In the genomic region with DNA sequence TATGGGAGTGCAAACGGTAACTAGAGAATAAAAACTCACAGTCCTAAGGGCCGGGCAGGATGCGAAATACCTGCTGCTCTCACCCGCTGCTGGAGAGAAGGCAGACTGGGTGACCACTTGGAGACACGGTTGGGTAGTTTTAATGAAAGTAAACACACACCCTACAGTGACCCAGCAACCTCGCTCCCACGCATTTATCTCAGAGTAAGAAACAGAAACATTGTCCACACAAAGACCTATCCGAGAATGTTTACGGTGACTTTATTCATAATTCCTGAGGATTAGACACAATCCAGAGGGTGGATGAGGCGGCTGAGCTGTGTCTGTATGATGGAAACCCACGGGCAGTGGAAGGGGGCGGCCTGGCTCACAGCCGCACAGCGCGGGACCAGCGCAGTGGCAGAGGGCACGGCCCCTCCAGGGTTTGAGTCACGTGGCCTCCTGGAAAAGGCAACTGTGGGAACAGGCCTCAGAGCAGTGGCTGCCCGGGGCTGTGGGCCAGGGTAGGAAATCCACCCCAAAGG, we compare ENCODE assay signal across 1 cellular context.
A peak's percentile ranks its signal among the peaks of the same experiment; 100 is the strongest.
TF ChIP-seq lines count a peak whose summit lies in the region.

No MANE protein-coding gene starts in this region.

TF ChIP-seq in K562, 482 proteins besides CTCF, POLR2A, EP300 and RAD21 (continued from another document):
- TF ChIP-seq, protein P1, sequence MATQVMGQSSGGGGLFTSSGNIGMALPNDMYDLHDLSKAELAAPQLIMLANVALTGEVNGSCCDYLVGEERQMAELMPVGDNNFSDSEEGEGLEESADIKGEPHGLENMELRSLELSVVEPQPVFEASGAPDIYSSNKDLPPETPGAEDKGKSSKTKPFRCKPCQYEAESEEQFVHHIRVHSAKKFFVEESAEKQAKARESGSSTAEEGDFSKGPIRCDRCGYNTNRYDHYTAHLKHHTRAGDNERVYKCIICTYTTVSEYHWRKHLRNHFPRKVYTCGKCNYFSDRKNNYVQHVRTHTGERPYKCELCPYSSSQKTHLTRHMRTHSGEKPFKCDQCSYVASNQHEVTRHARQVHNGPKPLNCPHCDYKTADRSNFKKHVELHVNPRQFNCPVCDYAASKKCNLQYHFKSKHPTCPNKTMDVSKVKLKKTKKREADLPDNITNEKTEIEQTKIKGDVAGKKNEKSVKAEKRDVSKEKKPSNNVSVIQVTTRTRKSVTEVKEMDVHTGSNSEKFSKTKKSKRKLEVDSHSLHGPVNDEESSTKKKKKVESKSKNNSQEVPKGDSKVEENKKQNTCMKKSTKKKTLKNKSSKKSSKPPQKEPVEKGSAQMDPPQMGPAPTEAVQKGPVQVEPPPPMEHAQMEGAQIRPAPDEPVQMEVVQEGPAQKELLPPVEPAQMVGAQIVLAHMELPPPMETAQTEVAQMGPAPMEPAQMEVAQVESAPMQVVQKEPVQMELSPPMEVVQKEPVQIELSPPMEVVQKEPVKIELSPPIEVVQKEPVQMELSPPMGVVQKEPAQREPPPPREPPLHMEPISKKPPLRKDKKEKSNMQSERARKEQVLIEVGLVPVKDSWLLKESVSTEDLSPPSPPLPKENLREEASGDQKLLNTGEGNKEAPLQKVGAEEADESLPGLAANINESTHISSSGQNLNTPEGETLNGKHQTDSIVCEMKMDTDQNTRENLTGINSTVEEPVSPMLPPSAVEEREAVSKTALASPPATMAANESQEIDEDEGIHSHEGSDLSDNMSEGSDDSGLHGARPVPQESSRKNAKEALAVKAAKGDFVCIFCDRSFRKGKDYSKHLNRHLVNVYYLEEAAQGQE (CRISPR knock-in tag; IDR thresholded peaks at IDR 0.05; ENCODE audit: low read depth), result no peak
- TF ChIP-seq TCF7L2 (IDR thresholded peaks at IDR 0.05; ENCODE audit: low read depth, low read length), result no peak
- TF ChIP-seq, protein P2, sequence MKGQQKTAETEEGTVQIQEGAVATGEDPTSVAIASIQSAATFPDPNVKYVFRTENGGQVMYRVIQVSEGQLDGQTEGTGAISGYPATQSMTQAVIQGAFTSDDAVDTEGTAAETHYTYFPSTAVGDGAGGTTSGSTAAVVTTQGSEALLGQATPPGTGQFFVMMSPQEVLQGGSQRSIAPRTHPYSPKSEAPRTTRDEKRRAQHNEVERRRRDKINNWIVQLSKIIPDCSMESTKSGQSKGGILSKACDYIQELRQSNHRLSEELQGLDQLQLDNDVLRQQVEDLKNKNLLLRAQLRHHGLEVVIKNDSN (CRISPR knock-in tag; IDR thresholded peaks at IDR 0.05), result peak; percentile 61
- 0 out of 2 replicates have a peak, but pooled peaks have one; percentile 19 for TF ChIP-seq ZFX (CRISPR knock-in tag; IDR thresholded peaks at IDR 0.05)
- TF ChIP-seq ZNF140 (CRISPR knock-in tag; IDR thresholded peaks at IDR 0.05), result no peak
- TF ChIP-seq ARID1B (IDR thresholded peaks at IDR 0.05), result 0 out of 2 replicates have a peak, but pooled peaks have one; percentile 23
- no peak for TF ChIP-seq ZC3H11A (IDR thresholded peaks at IDR 0.05; ENCODE audit: low read depth, low read length)
- TF ChIP-seq TEAD2 (tag; IDR thresholded peaks at IDR 0.05), result no peak
- TF ChIP-seq, protein P3, sequence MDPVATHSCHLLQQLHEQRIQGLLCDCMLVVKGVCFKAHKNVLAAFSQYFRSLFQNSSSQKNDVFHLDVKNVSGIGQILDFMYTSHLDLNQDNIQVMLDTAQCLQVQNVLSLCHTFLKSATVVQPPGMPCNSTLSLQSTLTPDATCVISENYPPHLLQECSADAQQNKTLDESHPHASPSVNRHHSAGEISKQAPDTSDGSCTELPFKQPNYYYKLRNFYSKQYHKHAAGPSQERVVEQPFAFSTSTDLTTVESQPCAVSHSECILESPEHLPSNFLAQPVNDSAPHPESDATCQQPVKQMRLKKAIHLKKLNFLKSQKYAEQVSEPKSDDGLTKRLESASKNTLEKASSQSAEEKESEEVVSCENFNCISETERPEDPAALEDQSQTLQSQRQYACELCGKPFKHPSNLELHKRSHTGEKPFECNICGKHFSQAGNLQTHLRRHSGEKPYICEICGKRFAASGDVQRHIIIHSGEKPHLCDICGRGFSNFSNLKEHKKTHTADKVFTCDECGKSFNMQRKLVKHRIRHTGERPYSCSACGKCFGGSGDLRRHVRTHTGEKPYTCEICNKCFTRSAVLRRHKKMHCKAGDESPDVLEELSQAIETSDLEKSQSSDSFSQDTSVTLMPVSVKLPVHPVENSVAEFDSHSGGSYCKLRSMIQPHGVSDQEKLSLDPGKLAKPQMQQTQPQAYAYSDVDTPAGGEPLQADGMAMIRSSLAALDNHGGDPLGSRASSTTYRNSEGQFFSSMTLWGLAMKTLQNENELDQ (CRISPR knock-in tag; IDR thresholded peaks at IDR 0.05; ENCODE audit: borderline replicate concordance), result no peak
- no peak for TF ChIP-seq ZNF584 (CRISPR knock-in tag; IDR thresholded peaks at IDR 0.05; ENCODE audit: low read depth)
- TF ChIP-seq, protein P4, sequence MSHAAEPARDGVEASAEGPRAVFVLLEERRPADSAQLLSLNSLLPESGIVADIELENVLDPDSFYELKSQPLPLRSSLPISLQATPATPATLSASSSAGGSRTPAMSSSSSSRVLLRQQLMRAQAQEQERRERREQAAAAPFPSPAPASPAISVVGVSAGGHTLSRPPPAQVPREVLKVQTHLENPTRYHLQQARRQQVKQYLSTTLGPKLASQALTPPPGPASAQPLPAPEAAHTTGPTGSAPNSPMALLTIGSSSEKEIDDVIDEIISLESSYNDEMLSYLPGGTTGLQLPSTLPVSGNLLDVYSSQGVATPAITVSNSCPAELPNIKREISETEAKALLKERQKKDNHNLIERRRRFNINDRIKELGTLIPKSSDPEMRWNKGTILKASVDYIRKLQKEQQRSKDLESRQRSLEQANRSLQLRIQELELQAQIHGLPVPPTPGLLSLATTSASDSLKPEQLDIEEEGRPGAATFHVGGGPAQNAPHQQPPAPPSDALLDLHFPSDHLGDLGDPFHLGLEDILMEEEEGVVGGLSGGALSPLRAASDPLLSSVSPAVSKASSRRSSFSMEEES (CRISPR knock-in tag; IDR thresholded peaks at IDR 0.05), result 0 out of 2 replicates have a peak, but pooled peaks have one; percentile 30
- TF ChIP-seq SMAD3 (CRISPR knock-in tag; conservative IDR thresholded peaks at IDR 0.05), result no peak
- no peak for TF ChIP-seq ZNF175 (CRISPR knock-in tag; IDR thresholded peaks at IDR 0.05; ENCODE audit: low read depth)
- no peak for TF ChIP-seq ZNF431 (CRISPR knock-in tag; IDR thresholded peaks at IDR 0.05)
- TF ChIP-seq YBX1 (IDR thresholded peaks at IDR 0.05), result no peak
- no peak for TF ChIP-seq SAFB (IDR thresholded peaks at IDR 0.05; ENCODE audit: borderline replicate concordance, low read depth, low read length)
- TF ChIP-seq, protein P5, sequence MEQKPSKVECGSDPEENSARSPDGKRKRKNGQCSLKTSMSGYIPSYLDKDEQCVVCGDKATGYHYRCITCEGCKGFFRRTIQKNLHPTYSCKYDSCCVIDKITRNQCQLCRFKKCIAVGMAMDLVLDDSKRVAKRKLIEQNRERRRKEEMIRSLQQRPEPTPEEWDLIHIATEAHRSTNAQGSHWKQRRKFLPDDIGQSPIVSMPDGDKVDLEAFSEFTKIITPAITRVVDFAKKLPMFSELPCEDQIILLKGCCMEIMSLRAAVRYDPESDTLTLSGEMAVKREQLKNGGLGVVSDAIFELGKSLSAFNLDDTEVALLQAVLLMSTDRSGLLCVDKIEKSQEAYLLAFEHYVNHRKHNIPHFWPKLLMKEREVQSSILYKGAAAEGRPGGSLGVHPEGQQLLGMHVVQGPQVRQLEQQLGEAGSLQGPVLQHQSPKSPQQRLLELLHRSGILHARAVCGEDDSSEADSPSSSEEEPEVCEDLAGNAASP (IDR thresholded peaks at IDR 0.05), result no peak
- TF ChIP-seq ZNF668 (CRISPR knock-in tag; IDR thresholded peaks at IDR 0.05), result no peak
- no peak for TF ChIP-seq EP400 (IDR thresholded peaks at IDR 0.05)
- TF ChIP-seq, protein P6, sequence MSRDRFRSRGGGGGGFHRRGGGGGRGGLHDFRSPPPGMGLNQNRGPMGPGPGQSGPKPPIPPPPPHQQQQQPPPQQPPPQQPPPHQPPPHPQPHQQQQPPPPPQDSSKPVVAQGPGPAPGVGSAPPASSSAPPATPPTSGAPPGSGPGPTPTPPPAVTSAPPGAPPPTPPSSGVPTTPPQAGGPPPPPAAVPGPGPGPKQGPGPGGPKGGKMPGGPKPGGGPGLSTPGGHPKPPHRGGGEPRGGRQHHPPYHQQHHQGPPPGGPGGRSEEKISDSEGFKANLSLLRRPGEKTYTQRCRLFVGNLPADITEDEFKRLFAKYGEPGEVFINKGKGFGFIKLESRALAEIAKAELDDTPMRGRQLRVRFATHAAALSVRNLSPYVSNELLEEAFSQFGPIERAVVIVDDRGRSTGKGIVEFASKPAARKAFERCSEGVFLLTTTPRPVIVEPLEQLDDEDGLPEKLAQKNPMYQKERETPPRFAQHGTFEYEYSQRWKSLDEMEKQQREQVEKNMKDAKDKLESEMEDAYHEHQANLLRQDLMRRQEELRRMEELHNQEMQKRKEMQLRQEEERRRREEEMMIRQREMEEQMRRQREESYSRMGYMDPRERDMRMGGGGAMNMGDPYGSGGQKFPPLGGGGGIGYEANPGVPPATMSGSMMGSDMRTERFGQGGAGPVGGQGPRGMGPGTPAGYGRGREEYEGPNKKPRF (IDR thresholded peaks at IDR 0.05; ENCODE audit: low read depth, low read length), result no peak
- peak; percentile 73 for TF ChIP-seq RAD51 (IDR thresholded peaks at IDR 0.05; ENCODE audit: borderline replicate concordance, low read depth)
- TF ChIP-seq, protein P7, sequence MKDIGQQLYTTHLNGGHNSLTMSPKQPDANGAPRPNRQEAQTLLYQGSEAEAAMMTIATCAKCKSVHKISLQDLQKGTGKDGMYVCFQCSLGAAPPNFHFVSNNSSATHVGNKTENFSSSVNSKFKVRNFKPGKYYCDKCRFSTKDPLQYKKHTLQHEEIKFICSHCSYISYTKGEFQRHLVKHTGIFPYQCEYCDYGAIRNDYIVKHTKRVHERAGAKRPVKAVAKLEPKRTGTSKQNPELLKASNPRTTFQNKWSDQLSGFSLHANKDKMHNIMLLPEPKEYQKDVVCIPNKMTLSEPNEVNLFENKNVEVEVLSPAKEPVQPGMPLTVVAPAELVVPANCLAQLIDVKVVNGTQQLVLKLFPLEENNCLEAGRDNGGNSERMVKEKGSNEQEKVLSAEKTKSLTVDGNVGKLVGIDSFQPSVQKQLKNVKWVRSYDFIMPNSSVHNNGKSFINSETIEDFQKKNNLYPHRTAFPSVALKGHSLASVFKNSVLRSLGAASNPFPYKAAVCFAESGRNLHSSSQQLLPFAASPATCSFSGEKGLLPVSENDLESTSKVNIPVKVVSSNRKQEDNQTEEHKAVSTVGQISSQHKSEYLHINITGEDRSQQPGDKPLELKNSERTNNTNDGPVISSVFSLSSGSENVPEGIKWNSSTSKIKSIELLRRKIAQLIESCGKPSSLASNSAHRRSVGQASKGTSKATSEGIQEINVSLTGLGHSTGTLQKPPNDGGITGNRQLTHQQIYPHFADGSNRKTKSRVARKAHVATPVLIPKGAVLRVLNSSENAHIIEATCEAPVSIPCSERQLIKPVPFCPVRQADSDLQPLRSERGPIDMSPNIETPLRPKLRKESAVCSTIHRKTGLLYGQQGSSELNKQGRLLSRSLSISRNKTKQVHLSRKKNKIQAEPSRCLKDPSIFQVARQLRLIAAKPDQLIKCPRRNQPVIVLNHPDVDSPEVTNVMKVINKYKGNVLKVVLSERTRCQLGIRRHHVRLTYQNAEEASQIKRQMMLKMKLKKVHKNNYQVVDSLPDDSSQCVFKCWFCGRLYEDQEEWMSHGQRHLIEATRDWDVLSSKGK (CRISPR knock-in tag; IDR thresholded peaks at IDR 0.05), result no peak
- no peak for TF ChIP-seq BCL6 (CRISPR knock-in tag; IDR thresholded peaks at IDR 0.05)
- no peak for TF ChIP-seq MIER1 (IDR thresholded peaks at IDR 0.05; ENCODE audit: low read depth)
- no peak for TF ChIP-seq ETV5 (CRISPR knock-in tag; IDR thresholded peaks at IDR 0.05; ENCODE audit: low read depth)
- no peak for TF ChIP-seq MEIS2 (IDR thresholded peaks at IDR 0.05; ENCODE audit: partially characterized antibody)
- TF ChIP-seq ZNF695 (CRISPR knock-in tag; IDR thresholded peaks at IDR 0.05), result no peak
- no peak for TF ChIP-seq RHOXF2B (CRISPR knock-in tag; conservative IDR thresholded peaks at IDR 0.05)
